Comparison of ENCODE assay signal across 7 cellular contexts in the genomic region with DNA sequence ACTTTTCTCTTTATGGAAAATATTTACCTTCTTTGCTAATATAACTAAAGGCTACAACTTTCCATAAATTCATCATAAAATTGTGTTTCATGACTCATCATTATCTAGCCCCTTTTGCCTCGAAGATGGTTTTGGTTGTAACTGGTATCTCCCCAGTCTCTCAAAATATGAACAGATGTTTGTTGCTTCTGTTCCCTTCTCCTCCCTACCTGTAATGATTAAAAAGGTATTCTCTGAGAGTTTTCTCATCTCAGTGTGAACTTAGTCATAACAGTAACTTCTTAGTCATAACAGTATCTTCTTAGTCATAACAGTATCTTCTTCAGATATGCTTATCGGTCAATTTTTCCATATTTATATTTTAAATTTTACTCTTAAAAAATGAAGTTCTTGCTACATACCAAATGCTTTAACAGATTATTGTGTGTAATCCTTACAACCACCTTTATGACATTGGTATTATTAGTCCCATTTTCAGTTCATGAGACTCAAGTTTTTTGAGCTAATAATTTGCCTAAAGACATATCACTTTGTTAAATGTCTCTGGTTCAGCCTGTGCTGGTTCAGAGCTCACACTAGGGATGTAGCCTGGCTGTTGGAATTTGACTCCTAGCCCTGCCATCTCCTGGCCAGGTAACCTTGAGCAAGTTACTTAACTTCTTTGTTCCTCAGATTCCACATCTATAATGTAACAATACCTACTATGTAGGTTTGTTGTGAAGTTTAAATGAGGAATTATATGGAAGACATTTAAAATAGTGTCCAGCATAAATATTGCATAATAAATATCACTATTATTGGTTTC. TPM values are rescaled to one million over a fixed set of nuclear protein-coding genes. Genes with fewer than 3 reads are reported as not detected.
DNase-seq lines count a peak whose midpoint lies in the region; ATAC-seq and TF ChIP-seq lines count a peak whose summit lies in the region.

No MANE protein-coding gene starts in this region.

- no peak overlapping the region for H3K27ac Mint-ChIP-seq in endothelial cell (ENCODE audit: unreplicated experiment)

- H3K27me3 Mint-ChIP-seq in endothelial cell (ENCODE audit: unreplicated experiment) = peaks cover 1% of the 10 kb centered on the region

- H3K4me3 Mint-ChIP-seq in endothelial cell (ENCODE audit: unreplicated experiment) = no peak overlapping the region

- ATAC-seq in GM19023 (IDR thresholded peaks at IDR 0.05; ENCODE audit: unreplicated experiment) (peak; percentile 74), GM21737 (IDR thresholded peaks at IDR 0.05; ENCODE audit: unreplicated experiment) (peak; percentile 79), HG03439 (IDR thresholded peaks at IDR 0.05; ENCODE audit: unreplicated experiment) (peak; percentile 93), left lobe of liver (peak; percentile 71)

- H3K36me3 Mint-ChIP-seq in endothelial cell (ENCODE audit: low read depth, unreplicated experiment) = no peaks in the 10 kb centered on the region

- DNase-seq in left lobe of liver (ENCODE audit: low spot score) = no peak
- no peak for DNase-seq in endothelial cell (ENCODE audit: low spot score)
- no peak for DNase-seq in stimulated activated CD8-positive, alpha-beta memory T cell treated with anti-CD3 and anti-CD28 coated beads, Interleukin-4, amount 100 ng/mL, for 48 hours
- DNase-seq in NCI-H2107 treated with DMSO at 0.1 percent for 48 hours (lab: John Stamatoyannopoulos, UW; ENCODE audit: unreplicated experiment) = no peak

- H3K4me1 Mint-ChIP-seq in endothelial cell (ENCODE audit: unreplicated experiment) = no peaks in the 10 kb centered on the region

- TF ChIP-seq CTCF in endothelial cell (IDR thresholded peaks at IDR 0.05; ENCODE audit: unreplicated experiment) = no peak

- no peaks in the 10 kb centered on the region for H3K9me3 Mint-ChIP-seq in endothelial cell (ENCODE audit: unreplicated experiment)

RNA-seq across cellular contexts. Expression of a gene that starts 32.6 kb away (rescaled TPM):
- total RNA-seq in left lobe of liver = 70.3 TPM
- 6.0 TPM for total RNA-seq in endothelial cell (ENCODE audit: unreplicated experiment)

Comparison
In these comparisons a context has a peak if more than half of its experiments do, and no peak if none do; other contexts are left out.
1. RNA of a gene that starts 32.6 kb away (total RNA-seq): 70.3 TPM in left lobe of liver (single experiment); 6.0 TPM in endothelial cell (single experiment); every median in the first group is over 10 times any median in the second.
2. Peak in every context shown above with its lines, with median percentiles within 50 percentile points of each other: ATAC-seq.